ENCODE assay signal across 9 cellular contexts in the genomic region with DNA sequence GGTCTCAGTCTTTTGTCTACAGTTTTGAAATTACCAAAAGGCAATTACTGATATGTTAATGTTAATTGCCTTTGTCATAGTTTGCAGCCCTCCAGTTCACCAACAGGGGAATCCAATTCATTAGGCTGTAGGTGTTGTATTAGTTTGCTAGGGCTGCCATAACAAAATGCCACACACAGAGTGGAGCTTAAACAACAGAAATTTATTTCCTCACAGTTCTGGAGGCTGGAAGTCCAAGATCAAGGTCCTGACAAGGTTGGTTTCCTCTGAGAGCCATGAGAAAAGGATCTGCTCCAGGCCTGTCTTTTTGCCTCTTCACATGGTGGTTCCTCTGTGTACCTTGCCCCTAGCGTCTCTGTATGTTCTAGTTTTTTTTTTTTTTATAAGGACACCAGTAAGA. TPM values are rescaled to one million over a fixed set of nuclear protein-coding genes. Genes with fewer than 3 reads are reported as not detected.
DNase-seq lines count a peak whose midpoint lies in the region; ATAC-seq, FAIRE-seq and TF ChIP-seq lines count a peak whose summit lies in the region.
"Had no signal": no experiment of that assay in that cellular context is flagged by ENCODE, and none has a peak within 500 bp of the region (broad histone marks: within the 10 kb centered on the region; RNA-seq: fewer than 3 reads in every experiment).

No MANE protein-coding gene starts in this region.

- no peak overlapping the region for H3K23ac ChIP-seq in IMR-90 (ENCODE audit: low read depth, low read length)

- dilution Hi-C loops in IMR-90 (cut with HindIII; ENCODE audit: low sequenced_read_pairs, unreplicated experiment), result no loop called here
- dilution Hi-C loops in mammary epithelial cell (cut with HindIII; ENCODE audit: low sequenced_read_pairs), result no loop called here

- peak overlapping the region; percentile 99 for H3K4me2 ChIP-seq in A549
- peak overlapping the region; percentile 99 for H3K4me2 ChIP-seq in IMR-90 (ENCODE audit: low read depth, low read length)
- peak overlapping the region; percentile 85 for H3K4me2 ChIP-seq in mammary epithelial cell (ENCODE audit: insufficient read depth, low read depth, low read length)

- TF ChIP-seq POLR2A in A549 (IDR thresholded peaks at IDR 0.05; ENCODE audit: low read length) (no peak), IMR-90 (IDR thresholded peaks at IDR 0.05; ENCODE audit: low read depth, low read length) (no peak)

- H3K14ac ChIP-seq in IMR-90 (replicated peaks; ENCODE audit: low read depth, low read length), result no peak overlapping the region

- no peaks in the 10 kb centered on the region for H3K9me3 ChIP-seq in A549
- H3K9me3 ChIP-seq in IMR-90 (ENCODE audit: control insufficient read depth, insufficient read depth, low read length), result no peaks in the 10 kb centered on the region
- no peaks in the 10 kb centered on the region for H3K9me3 ChIP-seq in mammary epithelial cell (replicated peaks; ENCODE audit: insufficient read depth, low read length)
- H3K9me3 ChIP-seq in muscle layer of colon (ENCODE audit: low read length), result no peaks in the 10 kb centered on the region

- peak overlapping the region in 1 of 2 experiments; percentile 98; a peak in 2 of 6 replicates for H3K27ac ChIP-seq in A549
- H3K27ac ChIP-seq in IMR-90 (ENCODE audit: insufficient read depth, low read length), result no peak overlapping the region
- H3K27ac ChIP-seq in mammary epithelial cell (ENCODE audit: insufficient read depth, low read depth, low read length), result no peak overlapping the region
- H3K27ac ChIP-seq in muscle layer of colon (ENCODE audit: low read depth, low read length), result no peak overlapping the region

- peaks cover 27% of the 10 kb centered on the region for H3K36me3 ChIP-seq in IMR-90 (ENCODE audit: control insufficient read depth, insufficient read depth, low read length)
- H3K36me3 ChIP-seq in mammary epithelial cell (ENCODE audit: insufficient read depth, low read length), result peaks cover 31% of the 10 kb centered on the region
- peaks cover 34% of the 10 kb centered on the region for H3K36me3 ChIP-seq in muscle layer of colon (ENCODE audit: insufficient read depth, low read length)

- ATAC-seq in A549, result no peak
- ATAC-seq in IMR-90 (ENCODE audit: low read depth), result no peak

- no peak for FAIRE-seq in A549 (lab: Jason Lieb, UNC)

- CTCF ChIA-PET in A549 (lab: Yijun Ruan, JAX), result interaction anchor here (1.1 kb wide), 1 partner anchor 89 kb away, joined by 3 read pairs; no protein-coding TSS in a partner anchor
- CTCF ChIA-PET in IMR-90 (lab: Yijun Ruan, JAX), result no interaction called here
- CTCF ChIA-PET in mammary epithelial cell (lab: Charles Lee; ENCODE audit: low non-redundant PET), result no interaction called here

- H4K20me1 ChIP-seq in IMR-90 (ENCODE audit: insufficient read depth, low read length) (peaks cover 3% of the 10 kb centered on the region; the same call in 1 of the 2 replicates), mammary epithelial cell (ENCODE audit: insufficient read depth, low read length) (no peaks in the 10 kb centered on the region)

- POLR2A ChIA-PET in A549 (lab: Yijun Ruan, JAX), result interaction anchor here (2.1 to 2.3 kb wide), 2 partner anchors 17 to 85 kb away, joined by 10 to 18 read pairs; partner anchors contain the start of genes CDC14A and DBT
- POLR2A ChIA-PET in IMR-90 (lab: Charles Lee; ENCODE audit: unreplicated experiment), result no interaction called here

- no peak overlapping the region for H2BK20ac ChIP-seq in IMR-90 (ENCODE audit: low read depth, low read length)

- TF ChIP-seq CTCF in A549 (IDR thresholded peaks at IDR 0.05), result no peak
- TF ChIP-seq CTCF in IMR-90 (conservative IDR thresholded peaks at IDR 0.05; ENCODE audit: low read depth, low read length), result no peak
- TF ChIP-seq CTCF in mammary epithelial cell (conservative IDR thresholded peaks at IDR 0.05 in 1 of 2, IDR thresholded peaks at IDR 0.05 in 1 of 2; ENCODE audit: extremely low read depth in 1 of 2, insufficient read depth in 1 of 2, low read depth in 1 of 2, low read length in 2 of 2), result no peak

- no peaks in the 10 kb centered on the region for H3K9me1 ChIP-seq in IMR-90 (ENCODE audit: insufficient read depth, low read length)

- H4K91ac ChIP-seq in IMR-90 (ENCODE audit: insufficient read depth, low read depth, low read length), result no peak overlapping the region

- TF ChIP-seq RAD21 in A549 (conservative IDR thresholded peaks at IDR 0.05 in 1 of 2, IDR thresholded peaks at IDR 0.05 in 1 of 2), result no peak
- no peak for TF ChIP-seq RAD21 in IMR-90 (IDR thresholded peaks at IDR 0.05; ENCODE audit: low read length)

- no TSS peak for BruUV-seq in IMR-90 (replicated peaks; lab: Mats Ljungman, UMichigan)
- no TSS peak for BruUV-seq in mammary epithelial cell (replicated peaks; lab: Mats Ljungman, UMichigan)

- no peak overlapping the region for H3K18ac ChIP-seq in IMR-90 (ENCODE audit: low read depth, low read length)

- peak overlapping the region; percentile 86 for H3K9ac ChIP-seq in IMR-90 (ENCODE audit: low read depth, low read length)
- H3K9ac ChIP-seq in mammary epithelial cell (ENCODE audit: insufficient read depth, low read length), result no peak overlapping the region
- H3K9ac ChIP-seq in muscle layer of colon (ENCODE audit: low read length), result peak overlapping the region; percentile 77

- no peak overlapping the region for H4K8ac ChIP-seq in IMR-90 (ENCODE audit: low read depth in 2 of 2, low read length in 2 of 2)

- H2AFZ ChIP-seq in IMR-90 (replicated peaks; ENCODE audit: low read length, poor library complexity), result no peak overlapping the region
- no peak overlapping the region for H2AFZ ChIP-seq in mammary epithelial cell (ENCODE audit: low read depth, low read length)

- TF ChIP-seq EP300 in A549 (IDR thresholded peaks at IDR 0.05), result no peak

- H2BK120ac ChIP-seq in IMR-90 (ENCODE audit: low read depth, low read length), result no peak overlapping the region

- DNase-seq in A549 (ENCODE audit: low read depth in 1 of 2, low spot score in 1 of 2) (no peak), IMR-90 (no peak), mammary epithelial cell (no peak), DMS79 (lab: John Stamatoyannopoulos, UW) (no peak), NCI-H774 (lab: John Stamatoyannopoulos, UW) (no peak), kidney glomerular epithelial cell (lab: John Stamatoyannopoulos, UW) (no peak), NCI-H748 treated with DMSO at 0.1 percent for 48 hours (lab: John Stamatoyannopoulos, UW) (no peak)
- DNase-seq: stimulated activated naive CD4-positive, alpha-beta T cell treated with Interleukin-2 at 50 U/mL for 16 hours had no signal

- H3K79me1 ChIP-seq in IMR-90 (ENCODE audit: low read depth in 1 of 2, low read length in 2 of 2), result peaks cover 14 to 40% of the 10 kb centered on the region in 2 experiments

- H4K5ac ChIP-seq in IMR-90 (ENCODE audit: low read depth, low read length), result no peak overlapping the region

- no peaks in the 10 kb centered on the region for H3K27me3 ChIP-seq in IMR-90 (ENCODE audit: control insufficient read depth, insufficient read depth, low read length)
- no peaks in the 10 kb centered on the region for H3K27me3 ChIP-seq in mammary epithelial cell (ENCODE audit: insufficient read depth, low read length)
- H3K27me3 ChIP-seq in muscle layer of colon (ENCODE audit: control insufficient read depth in 1 of 2, insufficient read depth in 2 of 2, low read length in 2 of 2), result no peaks in the 10 kb centered on the region

- H2BK15ac ChIP-seq in IMR-90 (ENCODE audit: low read depth, low read length), result no peak overlapping the region

- no peak overlapping the region for H3K4ac ChIP-seq in IMR-90 (ENCODE audit: low read depth, low read length)

- WGBS in A549 (ENCODE audit: missing lambda C conversion rate), result 92% methylated on average over 1 of the region's 1 CpG
- WGBS in IMR-90 (ENCODE audit: extremely low coverage in 2 of 2, insufficient read length in 1 of 2), 2 experiments, result no CpG with 5 or more reads among the region's 1 CpG
- 93% methylated on average over 1 of the region's 1 CpG for WGBS in mammary epithelial cell (ENCODE audit: low coverage, missing lambda C conversion rate)

- no peak overlapping the region for H3K56ac ChIP-seq in IMR-90 (ENCODE audit: extremely low read depth, insufficient read depth, low read length)

- no peak overlapping the region for H2BK5ac ChIP-seq in IMR-90 (ENCODE audit: low read depth, low read length, poor library complexity, severe bottlenecking)

- H3K79me2 ChIP-seq in mammary epithelial cell (ENCODE audit: insufficient read depth, low read length), result peaks cover 54% of the 10 kb centered on the region

- H2AK9ac ChIP-seq in IMR-90 (replicated peaks; ENCODE audit: low read depth, low read length, poor library complexity), result no peak overlapping the region

- in situ Hi-C loops in IMR-90 (cut with MboI; ENCODE audit: low sequenced_read_pairs), result loop anchor here (25.0 kb wide), 2 partner anchors 455 to 620 kb away; partner anchors contain the start of genes EXTL2 and SLC30A7
- in situ Hi-C loops in mammary epithelial cell (cut with MboI; ENCODE audit: low sequenced_read_pairs in 2 of 2), result loop anchor here in 1 of 2 donors (25.0 kb wide), 1 partner anchor 455 kb away; no protein-coding TSS in a partner anchor

- H3K4me3 ChIP-seq in A549 (peak overlapping the region; percentile 88), IMR-90 (ENCODE audit: insufficient read depth, low read depth, low read length) (peak overlapping the region; percentile 66; the same call in 1 of the 2 replicates), mammary epithelial cell (replicated peaks in 1 of 3; ENCODE audit: insufficient read depth in 1 of 3, low read depth in 2 of 3, low read length in 3 of 3) (peak overlapping the region; percentile 88 to 97 (median 93)), muscle layer of colon (ENCODE audit: low read depth in 1 of 2, low read length in 2 of 2) (peak overlapping the region; percentile 87 to 90)

- no peak overlapping the region for H2AK5ac ChIP-seq in IMR-90 (ENCODE audit: low read depth, low read length)

- peaks cover 14% of the 10 kb centered on the region; the same call in 1 of the 3 replicates for H3K4me1 ChIP-seq in A549
- H3K4me1 ChIP-seq in IMR-90 (ENCODE audit: control insufficient read depth, insufficient read depth, low read length), result peaks cover 2% of the 10 kb centered on the region; the same call in 1 of the 2 replicates
- H3K4me1 ChIP-seq in mammary epithelial cell (ENCODE audit: insufficient read depth, low read length), result peaks cover 15% of the 10 kb centered on the region
- peaks cover 23% of the 10 kb centered on the region for H3K4me1 ChIP-seq in muscle layer of colon (ENCODE audit: insufficient read depth, low read length)

- intact Hi-C loops in IMR-90 (cut with micrococcal nuclease), result loop anchor here (2.0 to 5.0 kb wide), 3 partner anchors 85 to 458 kb away; partner anchors contain the start of gene CDC14A
- intact Hi-C loops in mammary epithelial cell (cut with micrococcal nuclease), result loop anchor here (5.0 kb wide), 2 partner anchors 135 to 460 kb away; partner anchors contain the start of genes SASS6 and TRMT13

RNA-seq across cellular contexts. Expression of gene RTCA, which starts 1.3 kb away (rescaled TPM):
- polyA plus RNA-seq in A549 (2011; rRNA removed) (31.9 and 39.5 TPM in 2 replicates), A549 (2017; fragmentation: RNase III; extraction: RNeasy Plus Mini Kit Qiagen cat#74134 plus additional on column Dnase treatment) (23.8 to 25.0 TPM (median 24.4 TPM) in 3 replicates), IMR-90 (2012; rRNA removed) (26.0 and 26.9 TPM in 2 replicates), mammary epithelial cell (27.9 TPM)
- 10.4 and 11.1 TPM in 2 replicates for polyA plus RNA-seq in A549 (2012; cell fraction: cytosol; rRNA removed)
- polyA plus RNA-seq in A549 (2012; cell fraction: nucleus; rRNA removed), result 5.6 and 10.9 TPM in 2 replicates
- 7.7 and 12.7 TPM in 2 replicates for polyA minus RNA-seq in A549 (2011; rRNA and poly(A)+ RNA removed)
- total RNA-seq in IMR-90 (2012; rRNA removed) (29.6 and 45.3 TPM in 2 replicates), mammary epithelial cell (10 to 100 TPM; 31.5 to 60.2 TPM)
- 10.5 and 15.2 TPM in 2 replicates for polyA plus RNA-seq in IMR-90 (2012; cell fraction: cytosol; rRNA removed)
- 10.7 and 23.7 TPM in 2 replicates for polyA plus RNA-seq in IMR-90 (2012; cell fraction: nucleus; rRNA removed; ENCODE audit: low replicate concordance)
- polyA minus RNA-seq in mammary epithelial cell, result 18.5 TPM

RNA-seq across cellular contexts. Expression of gene DBT, which starts 17.6 kb away (rescaled TPM):
- polyA plus RNA-seq in A549 (2011; rRNA removed) (7.0 and 8.7 TPM in 2 replicates), A549 (2017; fragmentation: RNase III; extraction: RNeasy Plus Mini Kit Qiagen cat#74134 plus additional on column Dnase treatment) (3.3 to 3.6 TPM (median 3.3 TPM) in 3 replicates), IMR-90 (2012; rRNA removed) (2.4 and 3.4 TPM in 2 replicates), mammary epithelial cell (4.4 TPM)
- polyA plus RNA-seq in A549 (2012; cell fraction: cytosol; rRNA removed), result 0.98 and 1.0 TPM in 2 replicates
- polyA plus RNA-seq in A549 (2012; cell fraction: nucleus; rRNA removed), result 0.55 and 0.89 TPM in 2 replicates
- polyA minus RNA-seq in A549 (2011; rRNA and poly(A)+ RNA removed), result 3.2 and 4.5 TPM in 2 replicates
- total RNA-seq in IMR-90 (2012; rRNA removed) (3.8 and 7.5 TPM in 2 replicates), mammary epithelial cell (10 to 100 TPM in 1 of 2 donors, 1 to 10 TPM in 1; 8.5 to 12.8 TPM)
- 0.44 and 0.51 TPM in 2 replicates for polyA plus RNA-seq in IMR-90 (2012; cell fraction: cytosol; rRNA removed)
- polyA plus RNA-seq in IMR-90 (2012; cell fraction: nucleus; rRNA removed; ENCODE audit: low replicate concordance), result 0.38 and 3.1 TPM in 2 replicates
- polyA minus RNA-seq in mammary epithelial cell, result 6.6 TPM
